In genomic region chr14:23163830-23164229, GRCh38 we compare ENCODE assay signal across 33 cellular contexts. TPM values are rescaled to one million over a fixed set of nuclear protein-coding genes. Genes with fewer than 3 reads are reported as not detected.
"Had no signal": no experiment of that assay in that cellular context is flagged by ENCODE, and none has a peak within 500 bp of the region (broad histone marks: within the 10 kb centered on the region; RNA-seq: fewer than 3 reads in every experiment).

No MANE protein-coding gene starts in this region.

- H3K27me3 ChIP-seq: cardiac muscle cell, colonic mucosa, gastroesophageal sphincter, neutrophil, testis, transverse colon had no signal

- H3K4me1 ChIP-seq: prostate gland had no signal

- H3K9me3 ChIP-seq: colonic mucosa, gastroesophageal sphincter, neutrophil, prostate gland, testis, transverse colon had no signal

- DNase-seq: activated CD4-positive, alpha-beta memory T cell treated with anti-CD3 and anti-CD28 coated beads, Interleukin-2, amount 10 ng/mL, durations not matched to agents 7 days and 5 days; activated CD4-positive, alpha-beta T cell treated with anti-CD3 and anti-CD28 coated beads, Interleukin-2, amount 10 ng/mL, durations not matched to agents 24 days and 14 days; activated CD4-positive, CD25-positive, alpha-beta regulatory T cell treated with anti-CD3 and anti-CD28 coated beads, Interleukin-2, amount 50 U/mL, for 72 hours; activated CD8-positive, alpha-beta memory T cell treated with anti-CD3 and anti-CD28 coated beads, Interleukin-2, amount 50 U/mL, for 48 hours; activated gamma-delta T cell; activated naive CD4-positive, alpha-beta T cell treated with anti-CD3 and anti-CD28 coated beads, Interleukin-2, amount 10 ng/mL, durations not matched to agents 7 days and 5 days; activated naive CD8-positive, alpha-beta T cell treated with anti-CD3 and anti-CD28 coated beads, Interleukin-2, amount 50 U/mL, for 24 hours; activated T-cell treated with anti-CD3 and anti-CD28 coated beads, Interleukin-2, amount 50 U/mL, for 24 hours; anterior cingulate cortex; cerebellar nuclear complex; colonic mucosa; hippocampal formation; kidney; mesendoderm; nephron progenitor cell; stimulated activated naive CD4-positive, alpha-beta T cell; SW 1271; T-helper 17 cell; T1000; transverse colon; WERI-Rb-1 had no signal

- FAIRE-seq: endothelial cell of umbilical vein, kidney, urothelium cell line had no signal

- H3K27ac ChIP-seq: cardiac muscle cell, colonic mucosa, prostate gland, WERI-Rb-1 had no signal

- H3K36me3 ChIP-seq: cardiac muscle cell, colonic mucosa, neutrophil, prostate gland, transverse colon, WERI-Rb-1 had no signal

- H3K4me3 ChIP-seq: cardiac muscle cell, colonic mucosa, gastroesophageal sphincter, prostate gland, testis, transverse colon had no signal

- ATAC-seq: activated naive CD8-positive, alpha-beta T cell treated with anti-CD3 and anti-CD28 coated beads, Interleukin-2, amount 50 U/mL, for 24 hours; gastroesophageal sphincter; T-helper 17 cell had no signal

RNA-seq across cellular contexts. Expression of gene SLC7A8, which starts 19.6 kb away (rescaled TPM):
- total RNA-seq: activated CD4-positive, alpha-beta T cell treated with anti-CD3 and anti-CD28 coated beads, Interleukin-2, amount 10 ng/mL, durations not matched to agents 24 days and 14 days had no signal

RNA-seq across cellular contexts. Expression of gene CEBPE, which starts 44.8 kb away (rescaled TPM):
- total RNA-seq: cardiac muscle cell, colonic mucosa, endothelial cell of umbilical vein, fibroblast of lung, fibroblast of villous mesenchyme, gastroesophageal sphincter, kidney, lower leg skin, osteocyte, prostate gland, transverse colon had no signal
- polyA plus RNA-seq: cardiac muscle cell, endothelial cell of umbilical vein, fibroblast of lung had no signal

RNA-seq across cellular contexts. Expression of gene CIROP, which starts 59.0 kb away (rescaled TPM):
- total RNA-seq: activated CD4-positive, alpha-beta memory T cell treated with anti-CD3 and anti-CD28 coated beads, Interleukin-2, amount 10 ng/mL, durations not matched to agents 7 days and 5 days; activated CD4-positive, alpha-beta T cell treated with anti-CD3 and anti-CD28 coated beads, Interleukin-2, amount 10 ng/mL, durations not matched to agents 24 days and 14 days; colonic mucosa; endothelial cell of umbilical vein; fibroblast of villous mesenchyme; kidney; lower leg skin; mononuclear cell; osteocyte; prostate gland; T-helper 17 cell; testis; transverse colon had no signal
- polyA plus RNA-seq: cardiac muscle cell, endothelial cell of umbilical vein had no signal
